ENCODE assay signal across 19 cellular contexts in the genomic region with DNA sequence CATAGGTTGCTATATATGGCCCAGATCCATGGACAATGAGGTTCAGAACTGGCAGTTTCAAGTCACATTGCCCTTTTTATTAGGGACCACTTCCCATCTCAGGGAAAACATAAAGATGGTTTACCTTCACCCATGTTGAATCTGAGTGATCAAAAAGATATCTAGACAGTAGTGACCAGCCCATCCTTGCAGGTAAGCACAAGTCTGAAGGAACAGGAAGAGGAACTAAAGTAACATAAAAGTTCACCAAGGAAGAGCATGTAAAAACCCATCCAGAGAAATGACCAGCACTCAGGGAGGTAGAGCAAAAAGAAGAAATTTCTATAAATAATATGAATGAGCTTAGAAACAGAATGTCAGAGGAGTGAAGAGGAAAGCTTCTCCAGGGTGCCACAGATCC.
"Had no signal": no experiment of that assay in that cellular context is flagged by ENCODE, and none has a peak within 500 bp of the region (broad histone marks: within the 10 kb centered on the region; RNA-seq: fewer than 3 reads in every experiment).

No MANE protein-coding gene starts in this region.

- H3K4me3 ChIP-seq: ascending aorta, esophagus muscularis mucosa, lower lobe of right lung, SJSA1, suprapubic skin had no signal

- H3K4me3 Mint-ChIP-seq: activated T-helper 17 cell treated with anti-CD3 and anti-CD28 coated beads, Interleukin-2, amount 50 U/mL, for 72 hours; naive thymus-derived CD8-positive, alpha-beta T cell; type B pancreatic cell had no signal

- H3K9me3 ChIP-seq: ascending aorta, esophagus muscularis mucosa, lower lobe of right lung, SJSA1, suprapubic skin had no signal

- DNase-seq: activated CD4-positive, alpha-beta T cell treated with anti-CD3 and anti-CD28 coated beads, Interleukin-2, amount 50 U/mL, for 4 hours; activated CD4-positive, CD25-positive, alpha-beta regulatory T cell treated with anti-CD3 and anti-CD28 coated beads, Interleukin-2, amount 50 U/mL, for 72 hours; activated naive CD4-positive, alpha-beta T cell treated with Interleukin-2 at 50 U/mL for 16 hours; hypothalamus; kidney glomerular epithelial cell; lower lobe of right lung; naive thymus-derived CD8-positive, alpha-beta T cell; right cardiac atrium; small intestine; stimulated activated naive CD8-positive, alpha-beta T cell treated with anti-CD3 and anti-CD28 coated beads, Interleukin-15, Interleukin-2, amounts not matched to agents 100 U/mL and 50 U/mL, for 24 hours; T-helper 9 cell had no signal

- H3K36me3 ChIP-seq: ascending aorta, esophagus muscularis mucosa, lower lobe of right lung, SJSA1, suprapubic skin had no signal

- H3K4me1 ChIP-seq: ascending aorta had no signal

- H3K27me3 Mint-ChIP-seq: progenitor cell of endocrine pancreas, type B pancreatic cell had no signal

- FAIRE-seq: colon, small intestine had no signal

- H3K27ac Mint-ChIP-seq: activated T-helper 17 cell treated with anti-CD3 and anti-CD28 coated beads, Interleukin-2, amount 50 U/mL, for 72 hours; naive thymus-derived CD8-positive, alpha-beta T cell; progenitor cell of endocrine pancreas; type B pancreatic cell had no signal

- H3K9me3 Mint-ChIP-seq: naive thymus-derived CD8-positive, alpha-beta T cell had no signal

- H3K27ac ChIP-seq: ascending aorta, esophagus muscularis mucosa, lower lobe of right lung, SJSA1, suprapubic skin had no signal

- ATAC-seq: activated T-helper 17 cell treated with anti-CD3 and anti-CD28 coated beads, Interleukin-2, amount 50 U/mL, for 72 hours; lower lobe of right lung; naive thymus-derived CD8-positive, alpha-beta T cell; stimulated activated naive CD8-positive, alpha-beta T cell treated with anti-CD3 and anti-CD28 coated beads, Interleukin-15, Interleukin-2, amounts not matched to agents 100 U/mL and 50 U/mL, for 24 hours had no signal

- H3K4me1 Mint-ChIP-seq: naive thymus-derived CD8-positive, alpha-beta T cell had no signal

- H3K36me3 Mint-ChIP-seq: naive thymus-derived CD8-positive, alpha-beta T cell had no signal

- H3K27me3 ChIP-seq: ascending aorta, esophagus muscularis mucosa, SJSA1, suprapubic skin had no signal
